ENCODE assay signal across 8 cellular contexts in genomic region chr14:32934891-32935633, GRCh38. TPM values are rescaled to one million over a fixed set of nuclear protein-coding genes. Genes with fewer than 3 reads are reported as not detected.
DNase-seq lines count a peak whose midpoint lies in the region; ATAC-seq and TF ChIP-seq lines count a peak whose summit lies in the region.

No MANE protein-coding gene starts in this region.

- H3K36me3 Mint-ChIP-seq in nephron progenitor cell (ENCODE audit: low read depth), result no peaks in the 10 kb centered on the region

- H3K27me3 Mint-ChIP-seq in nephron progenitor cell (ENCODE audit: low read depth, poor library complexity), result peaks cover 81% of the 10 kb centered on the region

- peaks cover 37% of the 10 kb centered on the region for H3K4me1 Mint-ChIP-seq in nephron progenitor cell

- DNase-seq in AG04450 (ENCODE audit: low read depth, low spot score), result no peak
- DNase-seq in coronary artery (ENCODE audit: low spot score), result no peak
- peak; percentile 26 for DNase-seq in nephron progenitor cell
- DNase-seq in NCI-H2196 treated with DMSO at 0.1 percent for 48 hours (lab: John Stamatoyannopoulos, UW; ENCODE audit: unreplicated experiment), result no peak
- DNase-seq in effector CD4-positive, alpha-beta T cell, result no peak

- TF ChIP-seq CTCF in AG04450 (IDR thresholded peaks at IDR 0.05; ENCODE audit: low read depth, low read length) (no peak), HEK293 (tag by site-specific recombination; IDR thresholded peaks at IDR 0.05) (no peak), coronary artery (IDR thresholded peaks at IDR 0.05) (no peak), nephron progenitor cell (IDR thresholded peaks at IDR 0.05) (no peak)

- POLR2A ChIA-PET in AG04450 (lab: Yijun Ruan, JAX), result no interaction called here
- POLR2A ChIA-PET in HEK293 (lab: Yijun Ruan, JAX), result no interaction called here

- CTCF ChIA-PET in AG04450 (lab: Charles Lee), result no interaction called here
- CTCF ChIA-PET in HEK293 (lab: Yijun Ruan, JAX), result interaction anchor here (1.0 kb wide), 1 partner anchor 224 kb away, joined by 4 read pairs; no protein-coding TSS in a partner anchor

- H3K27ac ChIP-seq in AG04450 (ENCODE audit: low read depth, low read length) (no peak overlapping the region), HEK293 (ENCODE audit: extremely low read depth, low read depth, low read length) (peak overlapping the region; percentile 68; the same call in 1 of the 2 replicates), coronary artery (no peak overlapping the region)

- H3K27ac Mint-ChIP-seq in nephron progenitor cell, result no peak overlapping the region

- H3K4me3 ChIP-seq in AG04450 (ENCODE audit: low read depth, low read length) (0 out of 2 replicates have a peak overlapping the region, but pooled peaks have one; percentile 4), HEK293 (ENCODE audit: low read depth, low read length) (peak overlapping the region; percentile 53), coronary artery (peak overlapping the region; percentile 73)

- no peaks in the 10 kb centered on the region for H3K9me3 Mint-ChIP-seq in nephron progenitor cell

- ATAC-seq in esophagus mucosa (no peak), GM19455 (IDR thresholded peaks at IDR 0.05; ENCODE audit: unreplicated experiment) (no peak)

- H3K27me3 ChIP-seq in AG04450 (ENCODE audit: control insufficient read depth, insufficient read depth, low read length), result peaks cover 64% of the 10 kb centered on the region

- H3K36me3 ChIP-seq in HEK293 (ENCODE audit: control insufficient read depth in 2 of 2, insufficient read depth in 1 of 2, low read length in 2 of 2), result no peaks in the 10 kb centered on the region

- H3K4me1 ChIP-seq in HEK293 (ENCODE audit: control insufficient read depth, insufficient read depth, low read length), result 0 out of 2 replicates have a peak, but pooled peaks cover 3% of the 10 kb centered on the region

- H3K9me3 ChIP-seq in AG04450 (ENCODE audit: control insufficient read depth, insufficient read depth, low read length) (peaks cover 6% of the 10 kb centered on the region; the same call in 1 of the 2 replicates), HEK293 (ENCODE audit: control insufficient read depth, insufficient read depth, low read depth, low read length) (no peaks in the 10 kb centered on the region)

- H3K4me3 Mint-ChIP-seq in nephron progenitor cell, result peak overlapping the region; percentile 84

TF ChIP-seq in HEK293, 187 proteins besides CTCF, POLR2A, EP300 and RAD21:
- TF ChIP-seq ZNF837 (tag by site-specific recombination; IDR thresholded peaks at IDR 0.05) (no peak), ZNF324 (tag by site-specific recombination; IDR thresholded peaks at IDR 0.05) (no peak), ZFP3 (tag by site-specific recombination; IDR thresholded peaks at IDR 0.05; ENCODE audit: low read depth) (no peak), ZNF24 (tag by site-specific recombination; IDR thresholded peaks at IDR 0.05) (0 out of 2 replicates have a peak, but pooled peaks have one; percentile 36), ZBTB21 (tag by site-specific recombination; IDR thresholded peaks at IDR 0.05) (0 out of 2 replicates have a peak, but pooled peaks have one; percentile 14), ZNF670 (tag by site-specific recombination; IDR thresholded peaks at IDR 0.05; ENCODE audit: low read depth) (no peak), ZNF266 (tag by site-specific recombination; IDR thresholded peaks at IDR 0.05; ENCODE audit: low read depth) (no peak), ZNF398 (tag by site-specific recombination; IDR thresholded peaks at IDR 0.05) (no peak), SP2 (tag by site-specific recombination; IDR thresholded peaks at IDR 0.05) (peak; percentile 40), ZEB2 (tag by site-specific recombination; IDR thresholded peaks at IDR 0.05) (peak; percentile 13; the same call in 1 of the 2 replicates), ZNF423 (tag by site-specific recombination; IDR thresholded peaks at IDR 0.05) (peak; percentile 73; the same call in 1 of the 2 replicates), ZNF580 (tag by site-specific recombination; IDR thresholded peaks at IDR 0.05) (no peak), SCRT2 (tag by site-specific recombination; IDR thresholded peaks at IDR 0.05) (peak; percentile 80), ZNF426 (tag by site-specific recombination; IDR thresholded peaks at IDR 0.05) (no peak), ZBTB17 (tag by site-specific recombination; IDR thresholded peaks at IDR 0.05) (peak; percentile 53; the same call in 1 of the 2 replicates), ZBTB20 (tag by site-specific recombination; IDR thresholded peaks at IDR 0.05) (peak; percentile 85), SP3 (tag by site-specific recombination; IDR thresholded peaks at IDR 0.05) (peak; percentile 20; the same call in 1 of the 2 replicates), ZSCAN23 (tag by site-specific recombination; IDR thresholded peaks at IDR 0.05) (no peak), ZNF544 (tag by site-specific recombination; IDR thresholded peaks at IDR 0.05) (no peak), ZSCAN30 (tag by site-specific recombination; IDR thresholded peaks at IDR 0.05) (0 out of 2 replicates have a peak, but pooled peaks have one; percentile 1), ZNF600 (tag by site-specific recombination; IDR thresholded peaks at IDR 0.05) (peak; percentile 63; the same call in 1 of the 2 replicates), KLF17 (tag by site-specific recombination; IDR thresholded peaks at IDR 0.05) (0 out of 2 replicates have a peak, but pooled peaks have one; percentile 18), PRDM10 (tag by site-specific recombination; IDR thresholded peaks at IDR 0.05) (peak; percentile 56; the same call in 1 of the 2 replicates)

RNA-seq across cellular contexts. Expression of gene NPAS3, which starts 3.6 kb away (rescaled TPM):
- polyA plus RNA-seq in AG04450 (2011; rRNA removed), result not detected in 2 replicates
- polyA minus RNA-seq in AG04450 (2011; rRNA and poly(A)+ RNA removed), result not detected in 2 replicates
- 0.08 TPM for total RNA-seq in esophagus mucosa

Comparison
In these comparisons a context has a peak if more than half of its experiments do, and no peak if none do; other contexts are left out.
1. H3K4me3 ChIP-seq: peak in every context shown above with its lines; median percentile 73 in coronary artery; 53 in HEK293; 4 in AG04450.